8 cellular contexts compared by ENCODE assay signal in the genomic region with DNA sequence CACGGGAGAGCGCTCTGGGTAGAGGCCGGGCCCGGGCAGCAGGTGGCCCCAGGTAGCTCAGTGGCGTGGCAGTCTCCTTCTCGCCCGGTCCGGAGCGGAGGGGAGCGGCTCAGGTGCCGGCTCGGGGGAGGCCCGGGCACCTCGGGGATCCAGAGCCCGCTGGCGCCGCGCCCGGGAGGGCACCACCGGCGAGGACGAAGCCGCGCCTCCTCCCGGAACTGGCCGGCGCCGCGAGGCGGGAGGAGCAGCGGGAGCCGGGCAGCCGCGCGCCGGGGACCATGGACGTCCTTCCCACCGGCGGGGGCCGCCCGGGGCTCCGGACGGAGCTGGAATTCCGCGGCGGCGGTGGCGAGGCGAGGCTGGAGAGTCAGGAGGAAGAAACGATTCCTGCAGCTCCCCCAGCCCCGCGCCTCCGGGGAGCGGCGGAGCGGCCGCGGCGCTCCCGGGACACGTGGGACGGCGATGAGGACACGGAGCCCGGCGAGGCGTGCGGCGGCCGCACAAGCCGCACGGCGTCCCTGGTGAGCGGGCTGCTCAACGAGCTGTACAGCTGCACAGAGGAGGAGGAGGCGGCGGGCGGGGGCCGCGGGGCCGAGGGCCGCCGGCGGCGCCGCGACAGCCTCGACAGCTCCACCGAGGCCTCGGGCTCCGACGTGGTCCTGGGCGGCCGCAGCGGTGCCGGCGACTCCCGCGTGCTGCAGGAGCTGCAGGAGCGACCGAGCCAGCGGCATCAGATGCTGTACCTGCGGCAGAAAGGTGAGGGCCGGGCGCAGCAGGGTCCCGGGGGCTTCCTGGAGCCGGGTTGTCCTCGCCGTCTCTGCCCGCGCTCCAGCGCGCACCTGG. TPM values are rescaled to one million over a fixed set of nuclear protein-coding genes. Genes with fewer than 3 reads are reported as not detected.
A peak's percentile ranks its signal among the peaks of the same experiment; 100 is the strongest.
DNase-seq lines count a peak whose midpoint lies in the region; ATAC-seq and TF ChIP-seq lines count a peak whose summit lies in the region.

No MANE protein-coding gene starts in this region.

- peak; percentile 64 to 68 for ATAC-seq in naive thymus-derived CD8-positive, alpha-beta T cell
- no peak for ATAC-seq in HG03045 (IDR thresholded peaks at IDR 0.05; ENCODE audit: unreplicated experiment)

- peak in 1 of 6 experiments; percentile 15 for TF ChIP-seq CTCF in esophagus squamous epithelium (IDR thresholded peaks at IDR 0.05)

- peak in 1 of 4 donors; percentile 14 for TF ChIP-seq POLR2A in esophagus squamous epithelium (IDR thresholded peaks at IDR 0.05)

- peaks cover 3% of the 10 kb centered on the region for H3K9me3 Mint-ChIP-seq in activated CD4-positive, alpha-beta T cell treated with anti-CD3 and anti-CD28 coated beads, Interleukin-2, amount 10 ng/mL, durations not matched to agents 7 days and 5 days
- H3K9me3 Mint-ChIP-seq in naive thymus-derived CD8-positive, alpha-beta T cell: peaks cover 7 to 31% (median 24%) of the 10 kb centered on the region in 9 donors

- H3K27ac ChIP-seq in esophagus squamous epithelium: peak overlapping the region; percentile 16 to 71 (median 46)

- in situ Hi-C loops in KBM-7 (cut with MboI; ENCODE audit: low pct_unique_long_range_greater_than_20kb, low sequenced_read_pairs): no loop called here

- H3K36me3 ChIP-seq in esophagus squamous epithelium: no peaks in the 10 kb centered on the region

- intact Hi-C loops in esophagus squamous epithelium (cut with DNase I): no loop called here

- H3K27ac Mint-ChIP-seq in activated CD4-positive, alpha-beta T cell treated with anti-CD3 and anti-CD28 coated beads, Interleukin-2, amount 10 ng/mL, durations not matched to agents 7 days and 5 days: no peak overlapping the region
- peak overlapping the region in 2 of 10 donors; percentile 44 to 80 for H3K27ac Mint-ChIP-seq in naive thymus-derived CD8-positive, alpha-beta T cell

- H3K4me1 ChIP-seq in esophagus squamous epithelium: peaks cover 3 to 25% (median 4%) of the 10 kb centered on the region in 3 donors

- H3K27me3 ChIP-seq in esophagus squamous epithelium: peaks cover 0 to 66% (median 0%) of the 10 kb centered on the region in 4 donors

- peaks cover 15% of the 10 kb centered on the region for H3K4me1 Mint-ChIP-seq in activated CD4-positive, alpha-beta T cell treated with anti-CD3 and anti-CD28 coated beads, Interleukin-2, amount 10 ng/mL, durations not matched to agents 7 days and 5 days
- H3K4me1 Mint-ChIP-seq in naive thymus-derived CD8-positive, alpha-beta T cell: peaks cover 10 to 20% (median 18%) of the 10 kb centered on the region in 4 donors

- H3K9me3 ChIP-seq in esophagus squamous epithelium: peaks cover 0 to 9% (median 0%) of the 10 kb centered on the region in 3 donors

- POLR2A ChIA-PET in activated CD4-positive, alpha-beta T cell treated with anti-CD3 and anti-CD28 coated beads, Interleukin-2, amount 10 ng/mL, durations not matched to agents 7 days and 5 days (lab: Charles Lee): no interaction called here
- POLR2A ChIA-PET in naive thymus-derived CD8-positive, alpha-beta T cell (lab: Charles Lee): interaction anchor here (2.2 kb wide), 1 partner anchor 21 kb away, joined by 9 read pairs; a partner anchor contains a TSS

- H3K27me3 Mint-ChIP-seq in activated CD4-positive, alpha-beta T cell treated with anti-CD3 and anti-CD28 coated beads, Interleukin-2, amount 10 ng/mL, durations not matched to agents 7 days and 5 days: peaks cover 81% of the 10 kb centered on the region
- peaks cover 53 to 82% (median 60%) of the 10 kb centered on the region in 5 donors for H3K27me3 Mint-ChIP-seq in naive thymus-derived CD8-positive, alpha-beta T cell

- WGBS in esophagus squamous epithelium, 2 donors: 4 to 6% methylated on average over 6 to 34 of the region's 113 CpGs

- peak overlapping the region; percentile 46 to 70 (median 58) for H3K4me3 ChIP-seq in esophagus squamous epithelium

- CTCF ChIA-PET in activated CD4-positive, alpha-beta T cell treated with anti-CD3 and anti-CD28 coated beads, Interleukin-2, amount 10 ng/mL, durations not matched to agents 7 days and 5 days (lab: Charles Lee): interaction anchor here (0.8 to 0.9 kb wide), 4 partner anchors 9 to 44 kb away, joined by 3 read pairs; a partner anchor contains a TSS

- peak overlapping the region; percentile 63 for H3K4me3 Mint-ChIP-seq in activated CD4-positive, alpha-beta T cell treated with anti-CD3 and anti-CD28 coated beads, Interleukin-2, amount 10 ng/mL, durations not matched to agents 7 days and 5 days
- peak overlapping the region; percentile 76 to 91 (median 84) for H3K4me3 Mint-ChIP-seq in naive thymus-derived CD8-positive, alpha-beta T cell

- DNase-seq in SHP77 (lab: John Stamatoyannopoulos, UW) (peak; percentile 23 to 77), SHP77 treated with DMSO at 0.1 percent for 48 hours (lab: John Stamatoyannopoulos, UW) (no peak), KBM-7 (peak; percentile 41), esophagus squamous epithelium (lab: John Stamatoyannopoulos, UW) (no peak), cortex of kidney (lab: John Stamatoyannopoulos, UW) (no peak)
- no peak for DNase-seq in activated CD4-positive, alpha-beta T cell treated with anti-CD3 and anti-CD28 coated beads, Interleukin-2, amount 10 ng/mL, durations not matched to agents 7 days and 5 days
- DNase-seq in naive thymus-derived CD8-positive, alpha-beta T cell: peak in 4 of 10 donors; percentile 14 to 31 (median 21)

- H3K36me3 Mint-ChIP-seq in activated CD4-positive, alpha-beta T cell treated with anti-CD3 and anti-CD28 coated beads, Interleukin-2, amount 10 ng/mL, durations not matched to agents 7 days and 5 days (ENCODE audit: low read depth): peaks cover 5% of the 10 kb centered on the region
- peaks cover 12 to 14% (median 14%) of the 10 kb centered on the region in 3 donors for H3K36me3 Mint-ChIP-seq in naive thymus-derived CD8-positive, alpha-beta T cell

RNA-seq across cellular contexts. Expression of a gene that starts 21.5 kb away (rescaled TPM):
- total RNA-seq in activated CD4-positive, alpha-beta T cell treated with anti-CD3 and anti-CD28 coated beads, Interleukin-2, amount 10 ng/mL, durations not matched to agents 7 days and 5 days: 10 to 100 TPM; 25.3 to 31.3 TPM
- total RNA-seq in esophagus squamous epithelium: 10 to 100 TPM; 18.9 to 55.5 (median 35.5) TPM
- total RNA-seq in naive thymus-derived CD8-positive, alpha-beta T cell: 10 to 100 TPM; 30.1 to 30.2 TPM
- polyA plus RNA-seq in naive thymus-derived CD8-positive, alpha-beta T cell: 10 to 100 TPM; 36.3 to 39.8 (median 38.0) TPM

RNA-seq across cellular contexts. Expression of a gene that starts 43.7 kb away (rescaled TPM):
- under 1 TPM; 0.19 to 0.20 TPM for total RNA-seq in activated CD4-positive, alpha-beta T cell treated with anti-CD3 and anti-CD28 coated beads, Interleukin-2, amount 10 ng/mL, durations not matched to agents 7 days and 5 days
- 1 to 10 TPM; 1.8 to 8.0 (median 3.5) TPM for total RNA-seq in esophagus squamous epithelium
- total RNA-seq in naive thymus-derived CD8-positive, alpha-beta T cell: under 1 TPM; 0.63 to 0.65 TPM
- under 1 TPM in 2 of 3 donors, not detected in 1; 0.08 to 0.51 TPM for polyA plus RNA-seq in naive thymus-derived CD8-positive, alpha-beta T cell

Comparison
In these comparisons a context has a peak if more than half of its experiments do, and no peak if none do; other contexts are left out.
1. DNase-seq: peak in SHP77 (2 of 2) and KBM-7 (single experiment); none in SHP77 treated with DMSO at 0.1 percent for 48 hours (single experiment), activated CD4-positive, alpha-beta T cell treated with anti-CD3 and anti-CD28 coated beads, Interleukin-2, amount 10 ng/mL, durations not matched to agents 7 days and 5 days (single experiment), esophagus squamous epithelium (single experiment) and cortex of kidney (single experiment).